In the genomic region with DNA sequence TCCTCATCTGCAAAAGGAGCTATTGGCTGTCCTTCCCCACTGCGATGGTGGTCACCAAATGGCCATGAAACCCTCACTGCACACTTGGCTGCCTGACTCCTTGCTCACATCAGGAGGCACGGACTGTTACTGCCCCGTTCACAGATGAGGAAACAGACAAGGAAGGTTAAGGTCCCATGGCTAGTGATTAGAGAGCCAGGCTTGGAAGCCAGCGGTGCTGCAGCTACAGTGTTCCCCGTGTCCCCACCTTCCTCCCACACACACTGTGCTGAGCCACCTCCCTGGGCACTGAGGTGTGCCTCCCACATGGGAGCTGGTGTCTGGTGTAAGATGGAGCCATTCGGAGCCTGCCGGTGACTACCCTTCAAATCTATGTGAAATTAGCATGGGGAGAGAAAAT, we compare ENCODE assay signal across 2 cellular contexts.
TF ChIP-seq lines count a peak whose summit lies in the region.

No MANE protein-coding gene starts in this region.

TF ChIP-seq in HEK293, 187 proteins besides CTCF, POLR2A, EP300 and RAD21:
- TF ChIP-seq ZNF777 (tag by site-specific recombination; IDR thresholded peaks at IDR 0.05; ENCODE audit: borderline replicate concordance) = no peak
- no peak for TF ChIP-seq TRIM28 (IDR thresholded peaks at IDR 0.05; ENCODE audit: borderline replicate concordance, low read length)
- TF ChIP-seq, protein P1, sequence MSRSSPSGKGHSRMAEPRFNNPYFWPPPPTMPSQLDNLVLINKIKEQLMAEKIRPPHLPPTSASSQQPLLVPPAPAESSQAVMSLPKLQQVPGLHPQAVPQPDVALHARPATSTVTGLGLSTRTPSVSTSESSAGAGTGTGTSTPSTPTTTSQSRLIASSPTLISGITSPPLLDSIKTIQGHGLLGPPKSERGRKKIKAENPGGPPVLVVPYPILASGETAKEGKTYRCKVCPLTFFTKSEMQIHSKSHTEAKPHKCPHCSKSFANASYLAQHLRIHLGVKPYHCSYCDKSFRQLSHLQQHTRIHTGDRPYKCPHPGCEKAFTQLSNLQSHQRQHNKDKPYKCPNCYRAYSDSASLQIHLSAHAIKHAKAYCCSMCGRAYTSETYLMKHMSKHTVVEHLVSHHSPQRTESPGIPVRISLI (tag by site-specific recombination; IDR thresholded peaks at IDR 0.05) = no peak
- TF ChIP-seq, protein P2, sequence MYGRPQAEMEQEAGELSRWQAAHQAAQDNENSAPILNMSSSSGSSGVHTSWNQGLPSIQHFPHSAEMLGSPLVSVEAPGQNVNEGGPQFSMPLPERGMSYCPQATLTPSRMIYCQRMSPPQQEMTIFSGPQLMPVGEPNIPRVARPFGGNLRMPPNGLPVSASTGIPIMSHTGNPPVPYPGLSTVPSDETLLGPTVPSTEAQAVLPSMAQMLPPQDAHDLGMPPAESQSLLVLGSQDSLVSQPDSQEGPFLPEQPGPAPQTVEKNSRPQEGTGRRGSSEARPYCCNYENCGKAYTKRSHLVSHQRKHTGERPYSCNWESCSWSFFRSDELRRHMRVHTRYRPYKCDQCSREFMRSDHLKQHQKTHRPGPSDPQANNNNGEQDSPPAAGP (tag by site-specific recombination; IDR thresholded peaks at IDR 0.05) = no peak
- no peak for TF ChIP-seq KLF10 (tag by site-specific recombination; IDR thresholded peaks at IDR 0.05)
- TF ChIP-seq GLIS1 (tag by site-specific recombination; IDR thresholded peaks at IDR 0.05) = peak; percentile 47
- TF ChIP-seq ZFHX2 (tag by site-specific recombination; conservative IDR thresholded peaks at IDR 0.05) = peak; percentile 59
- TF ChIP-seq ZNF121 (tag by site-specific recombination; IDR thresholded peaks at IDR 0.05) = no peak
- TF ChIP-seq TCF7L2 (IDR thresholded peaks at IDR 0.05; ENCODE audit: borderline replicate concordance, low read depth, low read length) = no peak
- no peak for TF ChIP-seq ZSCAN30 (tag by site-specific recombination; IDR thresholded peaks at IDR 0.05)
- no peak for TF ChIP-seq ZNF174 (tag by site-specific recombination; IDR thresholded peaks at IDR 0.05)
- TF ChIP-seq ZNF133 (tag by site-specific recombination; IDR thresholded peaks at IDR 0.05) = no peak
- no peak for TF ChIP-seq ZNF701 (tag by site-specific recombination; IDR thresholded peaks at IDR 0.05)
- no peak for TF ChIP-seq ZNF837 (tag by site-specific recombination; IDR thresholded peaks at IDR 0.05)
- TF ChIP-seq EGR2 (tag by site-specific recombination; IDR thresholded peaks at IDR 0.05; ENCODE audit: low read depth) = 0 out of 2 replicates have a peak, but pooled peaks have one; percentile 33
- TF ChIP-seq ZNF654 (tag by site-specific recombination; IDR thresholded peaks at IDR 0.05; ENCODE audit: low read depth) = no peak
- TF ChIP-seq ZBTB20 (tag by site-specific recombination; IDR thresholded peaks at IDR 0.05) = no peak
- TF ChIP-seq ZNF354C (tag by site-specific recombination; IDR thresholded peaks at IDR 0.05; ENCODE audit: borderline replicate concordance, low read depth) = no peak
- TF ChIP-seq ZNF211 (tag by site-specific recombination; IDR thresholded peaks at IDR 0.05; ENCODE audit: low read depth) = no peak

TF ChIP-seq in H1, 55 proteins besides CTCF, POLR2A, EP300 and RAD21:
- TF ChIP-seq FOSL1 (IDR thresholded peaks at IDR 0.05; ENCODE audit: insufficient read depth, low read depth, low read length) (no peak), POLR2AphosphoS5 (IDR thresholded peaks at IDR 0.05; ENCODE audit: low read depth, low read length) (peak; percentile 63; the same call in 1 of the 2 replicates), SIN3A (conservative IDR thresholded peaks at IDR 0.05 in 1 of 2, IDR thresholded peaks at IDR 0.05 in 1 of 2; ENCODE audit: low read depth in 1 of 2, low read length in 2 of 2) (no peak)
- TF ChIP-seq, protein P3, sequence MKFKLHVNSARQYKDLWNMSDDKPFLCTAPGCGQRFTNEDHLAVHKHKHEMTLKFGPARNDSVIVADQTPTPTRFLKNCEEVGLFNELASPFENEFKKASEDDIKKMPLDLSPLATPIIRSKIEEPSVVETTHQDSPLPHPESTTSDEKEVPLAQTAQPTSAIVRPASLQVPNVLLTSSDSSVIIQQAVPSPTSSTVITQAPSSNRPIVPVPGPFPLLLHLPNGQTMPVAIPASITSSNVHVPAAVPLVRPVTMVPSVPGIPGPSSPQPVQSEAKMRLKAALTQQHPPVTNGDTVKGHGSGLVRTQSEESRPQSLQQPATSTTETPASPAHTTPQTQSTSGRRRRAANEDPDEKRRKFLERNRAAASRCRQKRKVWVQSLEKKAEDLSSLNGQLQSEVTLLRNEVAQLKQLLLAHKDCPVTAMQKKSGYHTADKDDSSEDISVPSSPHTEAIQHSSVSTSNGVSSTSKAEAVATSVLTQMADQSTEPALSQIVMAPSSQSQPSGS (IDR thresholded peaks at IDR 0.05; ENCODE audit: low read length) = no peak
